ENCODE assay signal across 20 cellular contexts in the genomic region with DNA sequence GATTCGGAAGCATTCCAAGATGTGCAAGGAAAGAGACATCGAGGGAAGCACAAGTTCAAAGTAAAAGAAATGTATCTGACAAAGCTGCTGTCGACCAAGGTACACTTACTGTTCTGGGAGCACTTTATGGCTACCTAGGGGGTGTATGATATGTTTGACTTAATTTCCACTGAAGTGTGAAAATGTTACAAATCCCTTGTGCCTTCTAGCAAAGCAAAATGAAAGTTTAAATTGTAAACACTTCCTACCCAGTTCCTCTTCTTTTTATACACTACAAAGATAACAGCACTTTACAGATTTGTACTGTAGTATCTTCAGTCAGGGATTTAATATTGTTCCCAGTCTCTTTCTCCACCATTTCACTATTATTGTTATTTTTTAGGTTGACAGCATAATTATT.
DNase-seq lines count a peak whose midpoint lies in the region; ATAC-seq, FAIRE-seq and TF ChIP-seq lines count a peak whose summit lies in the region.
"Had no signal": no experiment of that assay in that cellular context is flagged by ENCODE, and none has a peak within 500 bp of the region (broad histone marks: within the 10 kb centered on the region; RNA-seq: fewer than 3 reads in every experiment).

No MANE protein-coding gene starts in this region.

- H3K27me3 ChIP-seq in uterus (no peaks in the 10 kb centered on the region), H9 (ENCODE audit: insufficient read depth, low read length) (no peaks in the 10 kb centered on the region)
- H3K27me3 ChIP-seq: MG63, Peyer's patch had no signal

- POLR2A ChIA-PET in activated B cell treated with CpG ODN at 0.5 μM for 24 hours (lab: Charles Lee) = interaction anchor here (1.0 to 2.2 kb wide), 7 partner anchors 9 to 163 kb away, joined by 3 to 18 read pairs (median 4); a partner anchor contains a TSS

- TF ChIP-seq POLR2A in GM12891 (IDR thresholded peaks at IDR 0.05; ENCODE audit: low read depth, low read length) (no peak), uterus (IDR thresholded peaks at IDR 0.05) (no peak)

- intact Hi-C loops in activated B cell treated with CpG ODN at 0.5 μM for 24 hours (cut with micrococcal nuclease) (loop anchor here (1.0 to 10.0 kb wide), 6 partner anchors 11 to 148 kb away; no protein-coding TSS in a partner anchor), uterus (cut with DNase I; ENCODE audit: low total_unique reads) (no loop called here)

- peak overlapping the region; percentile 79 for H3K27ac Mint-ChIP-seq in activated B cell treated with CpG ODN at 0.5 μM for 24 hours
- H3K27ac Mint-ChIP-seq in naive B cell = peak overlapping the region; percentile 85 to 95 (median 92)
- H3K27ac Mint-ChIP-seq in H9 = no peak overlapping the region

- H2BK5ac ChIP-seq in H9 (ENCODE audit: insufficient read length, low read length) = no peak overlapping the region

- H3K4me1 Mint-ChIP-seq in activated B cell treated with CpG ODN at 0.5 μM for 24 hours (peaks cover 51% of the 10 kb centered on the region), naive B cell (peaks cover 45 to 60% (median 49%) of the 10 kb centered on the region in 3 donors), H9 (peaks cover 0 to 9% of the 10 kb centered on the region in 2 experiments; a peak in 2 of 4 replicates)
- H3K4me1 Mint-ChIP-seq: CD14-positive monocyte had no signal

- H3K9me3 ChIP-seq in uterus (no peaks in the 10 kb centered on the region), H9 (ENCODE audit: control insufficient read depth, low read depth, low read length) (no peaks in the 10 kb centered on the region)
- H3K9me3 ChIP-seq: HAP-1, MG63, Peyer's patch had no signal

- no peak overlapping the region for H3K14ac ChIP-seq in H9 (ENCODE audit: insufficient read depth, low read length)

- no peak overlapping the region for H2BK15ac ChIP-seq in H9 (ENCODE audit: low read depth, low read length)

- TF ChIP-seq CTCF in activated B cell treated with CpG ODN at 0.5 μM for 24 hours (IDR thresholded peaks at IDR 0.05) (no peak), uterus (IDR thresholded peaks at IDR 0.05) (no peak), H9 (conservative IDR thresholded peaks at IDR 0.05) (no peak)

- H3K79me1 ChIP-seq in H9 (ENCODE audit: insufficient read depth, low read depth, low read length, poor library complexity, severe bottlenecking) = no peaks in the 10 kb centered on the region

- no peaks in the 10 kb centered on the region for H3K27me3 Mint-ChIP-seq in activated B cell treated with CpG ODN at 0.5 μM for 24 hours
- no peaks in the 10 kb centered on the region for H3K27me3 Mint-ChIP-seq in naive B cell
- no peaks in the 10 kb centered on the region for H3K27me3 Mint-ChIP-seq in H9 (ENCODE audit: low read depth)

- H3K36me3 ChIP-seq in uterus = no peaks in the 10 kb centered on the region
- H3K36me3 ChIP-seq: MG63, Peyer's patch had no signal

- CTCF ChIA-PET in activated B cell treated with CpG ODN at 0.5 μM for 24 hours (lab: Charles Lee) = no interaction called here

- H3K23me2 ChIP-seq in H9 (ENCODE audit: insufficient read length, low read depth, low read length, poor library complexity, severe bottlenecking) = no peaks in the 10 kb centered on the region

- no peak overlapping the region for H3K4ac ChIP-seq in H9 (ENCODE audit: low read depth, low read length)

- H3K27ac ChIP-seq in uterus (peak overlapping the region; percentile 20 to 52), H9 (ENCODE audit: insufficient read length, low read depth, low read length) (no peak overlapping the region)
- H3K27ac ChIP-seq: GM23248 had no signal

- no peak overlapping the region for H2AK5ac ChIP-seq in H9 (ENCODE audit: insufficient read length, low read length)

- FAIRE-seq in GM12891 (lab: Jason Lieb, UNC) = peak; percentile 5
- FAIRE-seq: K562 had no signal

- H4K8ac ChIP-seq in H9 (replicated peaks; ENCODE audit: insufficient read length, low read depth, low read length) = no peak overlapping the region

- no peak overlapping the region for H2BK12ac ChIP-seq in H9 (ENCODE audit: insufficient read length, low read depth, low read length)

- peaks cover 70% of the 10 kb centered on the region for H3K36me3 Mint-ChIP-seq in activated B cell treated with CpG ODN at 0.5 μM for 24 hours (ENCODE audit: low read depth)
- peaks cover 42 to 55% of the 10 kb centered on the region in 2 donors for H3K36me3 Mint-ChIP-seq in naive B cell
- H3K36me3 Mint-ChIP-seq in H9 (ENCODE audit: insufficient read depth in 1 of 3, low read depth in 3 of 3) = peaks cover 12 to 30% (median 19%) of the 10 kb centered on the region in 3 experiments

- no peak overlapping the region for H3K18ac ChIP-seq in H9 (ENCODE audit: insufficient read length, low read depth, low read length)

- no peak overlapping the region for H3K4me2 ChIP-seq in H9 (ENCODE audit: insufficient read depth, insufficient read length, low read length)

- no peak overlapping the region for H2BK20ac ChIP-seq in H9 (ENCODE audit: low read depth, low read length, poor library complexity, severe bottlenecking)

- no peak overlapping the region for H3K56ac ChIP-seq in H9 (ENCODE audit: insufficient read length, low read depth, low read length)

- H3K79me2 ChIP-seq in H9 (ENCODE audit: insufficient read depth, low read length) = no peaks in the 10 kb centered on the region

- ATAC-seq in activated B cell treated with CpG ODN at 0.5 μM for 24 hours (ENCODE audit: low read depth) (peak; percentile 93), naive B cell (ENCODE audit: low read depth in 2 of 2) (peak; percentile 96 to 98)
- ATAC-seq: K562, SK-N-SH treated with all-trans-retinoic acid at 6 μM for 48 hours had no signal

- DNase-seq in GM12891 (ENCODE audit: insufficient read length, low spot score) = no peak
- DNase-seq in activated B cell treated with CpG ODN at 0.5 μM for 24 hours = no peak
- DNase-seq in naive B cell = peak; percentile 52
- no peak for DNase-seq in uterus
- DNase-seq in kidney glomerular epithelial cell (lab: John Stamatoyannopoulos, UW) = no peak
- DNase-seq in iPS-NIHi7 (ENCODE audit: extremely low spot score) = no peak
- DNase-seq in H9 = no peak
- DNase-seq: GM23248, MG63, NCI-H1092, NCI-H1436, NCI-H187 treated with DMSO at 0.1 percent for 48 hours, NCI-H226, NCI-H510A treated with DMSO at 0.1 percent for 48 hours, NCI-H774, Peyer's patch had no signal

- H3K4me3 ChIP-seq in uterus = no peak overlapping the region
- H3K4me3 ChIP-seq: GM23248, HAP-1, K562, MG63, Peyer's patch had no signal

- H4K5ac ChIP-seq in H9 (ENCODE audit: insufficient read length, low read depth, low read length) = no peak overlapping the region

- H3K4me3 Mint-ChIP-seq in activated B cell treated with CpG ODN at 0.5 μM for 24 hours (peak overlapping the region; percentile 57), naive B cell (peak overlapping the region; percentile 19 to 88 (median 80)), H9 (no peak overlapping the region)
- H3K4me3 Mint-ChIP-seq: CD14-positive monocyte had no signal

- no peak overlapping the region for H3K23ac ChIP-seq in H9 (ENCODE audit: insufficient read length, low read depth, low read length)

- no peak overlapping the region for H2BK120ac ChIP-seq in H9 (ENCODE audit: low read depth, low read length, poor library complexity, severe bottlenecking)

- H3T11ph ChIP-seq in H9 (ENCODE audit: low read length) = no peak overlapping the region

- no peak overlapping the region for H2AFZ ChIP-seq in H9 (ENCODE audit: low read length)
- H2AFZ ChIP-seq: GM23248 had no signal

- peaks cover 0 to 7% of the 10 kb centered on the region in 2 donors for H3K4me1 ChIP-seq in uterus
- H3K4me1 ChIP-seq in H9 (ENCODE audit: insufficient read depth, low read length) = no peaks in the 10 kb centered on the region
- H3K4me1 ChIP-seq: HAP-1 had no signal

- WGBS in H9 (ENCODE audit: extremely low coverage, insufficient read length, low lambda C conversion rate) = no CpG with 5 or more reads among the region's 3 CpGs

- no peak overlapping the region for H3K9ac ChIP-seq in H9 (ENCODE audit: extremely low read depth, insufficient read length, low read length)
- H3K9ac ChIP-seq: GM23248 had no signal

- peaks cover 3% of the 10 kb centered on the region for H3K9me3 Mint-ChIP-seq in activated B cell treated with CpG ODN at 0.5 μM for 24 hours
- H3K9me3 Mint-ChIP-seq in naive B cell = peaks cover 0 to 10% (median 0%) of the 10 kb centered on the region in 7 donors
- H3K9me3 Mint-ChIP-seq in H9 = no peaks in the 10 kb centered on the region
- H3K9me3 Mint-ChIP-seq: CD14-positive monocyte had no signal

- no peaks in the 10 kb centered on the region for H4K20me1 ChIP-seq in H9 (ENCODE audit: control insufficient read depth, insufficient read depth, insufficient read length)

- no peak overlapping the region for H4K91ac ChIP-seq in H9 (ENCODE audit: insufficient read length, low read depth, low read length)

TF ChIP-seq in GM12891, 5 proteins besides CTCF, POLR2A, EP300 and RAD21:
- TF ChIP-seq TAF1 (IDR thresholded peaks at IDR 0.05; ENCODE audit: low read depth, low read length) = no peak
- peak; percentile 56; the same call in 1 of the 2 replicates for TF ChIP-seq SPI1 (IDR thresholded peaks at IDR 0.05; ENCODE audit: low read depth, low read length)
- TF ChIP-seq PAX5 (IDR thresholded peaks at IDR 0.05; ENCODE audit: insufficient read depth, low read length, severe bottlenecking) = no peak

Comparison
In these comparisons a context has a peak if more than half of its experiments do, and no peak if none do; other contexts are left out.
1. H3K27ac Mint-ChIP-seq: peak in activated B cell treated with CpG ODN at 0.5 μM for 24 hours (single experiment) and naive B cell (6 of 6); none in H9 (0 of 3).
2. H3K4me3 Mint-ChIP-seq: peak in activated B cell treated with CpG ODN at 0.5 μM for 24 hours (single experiment) and naive B cell (8 of 8); none in H9 (0 of 2).